11 cellular contexts compared by ENCODE assay signal in genomic region chr21:31201548-31201947, GRCh38.
DNase-seq lines count a peak whose midpoint lies in the region; ATAC-seq and TF ChIP-seq lines count a peak whose summit lies in the region.
"Had no signal": no experiment of that assay in that cellular context is flagged by ENCODE, and none has a peak within 500 bp of the region (broad histone marks: within the 10 kb centered on the region; RNA-seq: fewer than 3 reads in every experiment).

No MANE protein-coding gene starts in this region.

- H3K4me1 Mint-ChIP-seq in dendritic cell treated with granulocyte-macrophage colony-stimulating factor and Interleukin-4, amounts not matched to agents 40 ng/mL and 50 ng/mL, for 4 days (ENCODE audit: low read depth), result peaks cover 53% of the 10 kb centered on the region
- peaks cover 18% of the 10 kb centered on the region for H3K4me1 Mint-ChIP-seq in type B pancreatic cell (ENCODE audit: unreplicated experiment)

- peak overlapping the region; percentile 87 for H3K27ac Mint-ChIP-seq in dendritic cell treated with granulocyte-macrophage colony-stimulating factor and Interleukin-4, amounts not matched to agents 40 ng/mL and 50 ng/mL, for 4 days
- H3K27ac Mint-ChIP-seq in type B pancreatic cell, result no peak overlapping the region

- H3K27ac ChIP-seq in HL-60 (replicated peaks), result no peak overlapping the region
- H3K27ac ChIP-seq: PC-9 had no signal

- peak; percentile 63 for ATAC-seq in GM18519 (IDR thresholded peaks at IDR 0.05; ENCODE audit: low FRiP score, unreplicated experiment)
- ATAC-seq in GM21825 (IDR thresholded peaks at IDR 0.05; ENCODE audit: unreplicated experiment), result no peak

- no peaks in the 10 kb centered on the region for H3K27me3 ChIP-seq in HL-60 (ENCODE audit: insufficient read depth, poor library complexity, severe bottlenecking)

- H3K27me3 Mint-ChIP-seq in dendritic cell treated with granulocyte-macrophage colony-stimulating factor and Interleukin-4, amounts not matched to agents 40 ng/mL and 50 ng/mL, for 4 days, result no peaks in the 10 kb centered on the region
- no peaks in the 10 kb centered on the region for H3K27me3 Mint-ChIP-seq in type B pancreatic cell

- peaks cover 66% of the 10 kb centered on the region for H3K36me3 Mint-ChIP-seq in dendritic cell treated with granulocyte-macrophage colony-stimulating factor and Interleukin-4, amounts not matched to agents 40 ng/mL and 50 ng/mL, for 4 days (ENCODE audit: low read depth)
- H3K36me3 Mint-ChIP-seq in type B pancreatic cell, result peaks cover 13% of the 10 kb centered on the region

- intact Hi-C loops in dendritic cell treated with granulocyte-macrophage colony-stimulating factor and Interleukin-4, amounts not matched to agents 40 ng/mL and 50 ng/mL, for 4 days (cut with micrococcal nuclease), result loop anchor here (1.0 to 5.0 kb wide), 2 partner anchors 18 to 136 kb away; no protein-coding TSS in a partner anchor

- DNase-seq in HL-60 (ENCODE audit: low read depth in 1 of 2, low spot score in 1 of 2) (peak; percentile 26 to 60), pons (ENCODE audit: low spot score) (peak; percentile 78), GM19240 (ENCODE audit: insufficient read length, low spot score) (no peak), type B pancreatic cell (ENCODE audit: extremely low spot score, unreplicated experiment) (no peak)
- DNase-seq in activated naive CD4-positive, alpha-beta T cell treated with Interleukin-2 at 50 U/mL for 16 hours, result no peak
- DNase-seq: activated T-cell treated with anti-CD3 and anti-CD28 coated beads, Interleukin-2, amount 50 U/mL, for 4 hours; PC-9; retina had no signal

- TF ChIP-seq CTCF in HL-60 (IDR thresholded peaks at IDR 0.05; ENCODE audit: insufficient read depth, low read length) (no peak), type B pancreatic cell (conservative IDR thresholded peaks at IDR 0.05) (no peak)

- H3K4me3 ChIP-seq in HL-60 (replicated peaks; ENCODE audit: insufficient read depth, low read length), result no peak overlapping the region
- H3K4me3 ChIP-seq: PC-9 had no signal

- H3K4me3 Mint-ChIP-seq in dendritic cell treated with granulocyte-macrophage colony-stimulating factor and Interleukin-4, amounts not matched to agents 40 ng/mL and 50 ng/mL, for 4 days, result peak overlapping the region; percentile 23
- no peak overlapping the region for H3K4me3 Mint-ChIP-seq in type B pancreatic cell
- H3K4me3 Mint-ChIP-seq: activated T-cell treated with anti-CD3 and anti-CD28 coated beads, Interleukin-2, amount 50 U/mL, for 4 hours had no signal

- no peaks in the 10 kb centered on the region for H3K9me3 Mint-ChIP-seq in dendritic cell treated with granulocyte-macrophage colony-stimulating factor and Interleukin-4, amounts not matched to agents 40 ng/mL and 50 ng/mL, for 4 days
- no peaks in the 10 kb centered on the region for H3K9me3 Mint-ChIP-seq in type B pancreatic cell
- H3K9me3 Mint-ChIP-seq: activated T-cell treated with anti-CD3 and anti-CD28 coated beads, Interleukin-2, amount 50 U/mL, for 4 hours had no signal

Comparison
In these comparisons a context has a peak if more than half of its experiments do, and no peak if none do; other contexts are left out.
1. DNase-seq: peak in HL-60 (2 of 2) and pons (single experiment); none in GM19240 (single experiment), activated naive CD4-positive, alpha-beta T cell treated with Interleukin-2 at 50 U/mL for 16 hours (single experiment) and type B pancreatic cell (single experiment).